In genomic region chr16:31143036-31143888, GRCh38 we compare ENCODE assay signal across 8 cellular contexts. TPM values are rescaled to one million over a fixed set of nuclear protein-coding genes. Genes with fewer than 3 reads are reported as not detected.
DNase-seq lines count a peak whose midpoint lies in the region; ATAC-seq and TF ChIP-seq lines count a peak whose summit lies in the region.

No MANE protein-coding gene starts in this region.

- no peak overlapping the region for H3K4me3 ChIP-seq in CD4-positive, CD25-positive, alpha-beta regulatory T cell (ENCODE audit: low read depth, low read length)
- H3K4me3 ChIP-seq in MM.1S (ENCODE audit: low read length) (peak overlapping the region; percentile 45; the same call in 1 of the 2 replicates), ectodermal cell (ENCODE audit: insufficient read depth, low read depth, low read length) (peak overlapping the region; percentile 30)

- H3K9ac ChIP-seq in MM.1S (ENCODE audit: low read length), result no peak overlapping the region

- no peaks in the 10 kb centered on the region for H3K79me2 ChIP-seq in MM.1S (ENCODE audit: low read length)

- H3K27me3 ChIP-seq in CD4-positive, CD25-positive, alpha-beta regulatory T cell (ENCODE audit: control insufficient read depth, insufficient read depth, low read length), result no peaks in the 10 kb centered on the region
- H3K27me3 ChIP-seq in MM.1S (replicated peaks; ENCODE audit: insufficient read depth, low read length) (peaks cover 41% of the 10 kb centered on the region), ectodermal cell (ENCODE audit: control insufficient read depth, insufficient read depth, low read length, poor library complexity, severe bottlenecking) (peaks cover 30% of the 10 kb centered on the region)

- H3K9me3 Mint-ChIP-seq in CD4-positive, CD25-positive, alpha-beta regulatory T cell, result no peaks in the 10 kb centered on the region
- no peaks in the 10 kb centered on the region for H3K9me3 Mint-ChIP-seq in osteocyte (ENCODE audit: unreplicated experiment)

- no peak for TF ChIP-seq CTCF in MM.1S (IDR thresholded peaks at IDR 0.05; ENCODE audit: low read length)
- TF ChIP-seq CTCF in osteocyte (IDR thresholded peaks at IDR 0.05), result no peak

- H3K27ac Mint-ChIP-seq in CD4-positive, CD25-positive, alpha-beta regulatory T cell, result peak overlapping the region in 2 of 3 donors; percentile 47 to 82
- no peak overlapping the region for H3K27ac Mint-ChIP-seq in osteocyte (ENCODE audit: unreplicated experiment)

- DNase-seq in CD4-positive, CD25-positive, alpha-beta regulatory T cell, result no peak
- DNase-seq in MM.1S (no peak), osteocyte (ENCODE audit: extremely low spot score, unreplicated experiment) (no peak), NCI-H748 treated with DMSO at 0.1 percent for 48 hours (lab: John Stamatoyannopoulos, UW) (no peak), NK-92 (lab: John Stamatoyannopoulos, UW; ENCODE audit: unreplicated experiment) (no peak)

- peak overlapping the region; percentile 77; the same call in 1 of the 2 replicates for H2AFZ ChIP-seq in MM.1S (ENCODE audit: low read length)

- H3K27ac ChIP-seq in CD4-positive, CD25-positive, alpha-beta regulatory T cell (ENCODE audit: insufficient read depth, low read length, poor library complexity, severe bottlenecking), result peak overlapping the region; percentile 70
- H3K27ac ChIP-seq in MM.1S (ENCODE audit: low read length) (no peak overlapping the region), ectodermal cell (ENCODE audit: insufficient read depth, low read depth, low read length, poor library complexity, severe bottlenecking) (no peak overlapping the region)

- H3K4me3 Mint-ChIP-seq in CD4-positive, CD25-positive, alpha-beta regulatory T cell, result peak overlapping the region; percentile 69 to 90 (median 76)
- H3K4me3 Mint-ChIP-seq in osteocyte (ENCODE audit: unreplicated experiment), result peak overlapping the region; percentile 60

- H3K36me3 ChIP-seq in CD4-positive, CD25-positive, alpha-beta regulatory T cell (ENCODE audit: control insufficient read depth, insufficient read depth, low read length), result no peaks in the 10 kb centered on the region
- H3K36me3 ChIP-seq in MM.1S (replicated peaks; ENCODE audit: insufficient read depth, low read length) (no peaks in the 10 kb centered on the region), ectodermal cell (ENCODE audit: control insufficient read depth, insufficient read depth, low read length) (no peaks in the 10 kb centered on the region)

- H4K20me1 ChIP-seq in MM.1S (ENCODE audit: insufficient read depth, low read length), result no peaks in the 10 kb centered on the region

- peaks cover 4 to 20% (median 6%) of the 10 kb centered on the region in 4 donors for H3K4me1 Mint-ChIP-seq in CD4-positive, CD25-positive, alpha-beta regulatory T cell
- peaks cover 14% of the 10 kb centered on the region for H3K4me1 Mint-ChIP-seq in osteocyte (ENCODE audit: unreplicated experiment)

- 86% methylated on average over 25 of the region's 25 CpGs for WGBS in ectodermal cell, 2 experiments

- H3F3A ChIP-seq in MM.1S (ENCODE audit: insufficient read depth, low read length), result no peaks in the 10 kb centered on the region

- peaks cover 19% of the 10 kb centered on the region for H3K4me1 ChIP-seq in CD4-positive, CD25-positive, alpha-beta regulatory T cell (ENCODE audit: control insufficient read depth, insufficient read depth, low read length, poor library complexity, severe bottlenecking)
- peaks cover 8% of the 10 kb centered on the region for H3K4me1 ChIP-seq in MM.1S (ENCODE audit: low read length)
- peaks cover 16% of the 10 kb centered on the region for H3K4me1 ChIP-seq in ectodermal cell (ENCODE audit: control insufficient read depth, insufficient read depth, low read length)

- no peaks in the 10 kb centered on the region for H3K9me3 ChIP-seq in CD4-positive, CD25-positive, alpha-beta regulatory T cell (ENCODE audit: control insufficient read depth in 2 of 2, low read length in 2 of 2)
- H3K9me3 ChIP-seq in MM.1S (replicated peaks; ENCODE audit: insufficient read depth, low read length) (no peaks in the 10 kb centered on the region), ectodermal cell (ENCODE audit: control insufficient read depth, low read length) (no peaks in the 10 kb centered on the region)

- peak overlapping the region; percentile 76 for H3K4me2 ChIP-seq in MM.1S (ENCODE audit: low read depth, low read length)

- H3K36me3 Mint-ChIP-seq in CD4-positive, CD25-positive, alpha-beta regulatory T cell, result no peaks in the 10 kb centered on the region
- H3K36me3 Mint-ChIP-seq in osteocyte (ENCODE audit: unreplicated experiment), result no peaks in the 10 kb centered on the region

- H3K9me2 ChIP-seq in MM.1S (replicated peaks; ENCODE audit: insufficient read depth, low read length), result no peaks in the 10 kb centered on the region

- peaks cover 10% of the 10 kb centered on the region for H3K27me3 Mint-ChIP-seq in CD4-positive, CD25-positive, alpha-beta regulatory T cell
- peaks cover 18% of the 10 kb centered on the region for H3K27me3 Mint-ChIP-seq in osteocyte (ENCODE audit: unreplicated experiment)

- ATAC-seq in CD4-positive, CD25-positive, alpha-beta regulatory T cell (ENCODE audit: low read depth in 2 of 2), result no peak
- no peak for ATAC-seq in GM18858 (IDR thresholded peaks at IDR 0.05; ENCODE audit: unreplicated experiment)
- ATAC-seq in HG02571 (IDR thresholded peaks at IDR 0.05; ENCODE audit: unreplicated experiment), result no peak

RNA-seq across cellular contexts. Expression of gene PRSS36, which starts 6.6 kb away (rescaled TPM):
- total RNA-seq in CD4-positive, CD25-positive, alpha-beta regulatory T cell, result 0.39 TPM
- polyA plus RNA-seq in CD4-positive, CD25-positive, alpha-beta regulatory T cell, result 1 to 10 TPM in 3 of 4 donors, under 1 TPM in 1; 0.46 to 1.4 (median 1.2) TPM
- polyA plus RNA-seq in ectodermal cell (2013, experiment 1 of 4), result 0.98 TPM
- polyA plus RNA-seq in ectodermal cell (2013, experiment 2 of 4), result 0.82 TPM
- 0.59 TPM for polyA plus RNA-seq in ectodermal cell (2013, experiment 3 of 4)
- 1.1 TPM for polyA plus RNA-seq in ectodermal cell (2013, experiment 4 of 4)
- 0.67 and 0.76 TPM in 2 replicates for total RNA-seq in osteocyte

RNA-seq across cellular contexts. Expression of gene PRSS8, which starts 7.7 kb away (rescaled TPM):
- total RNA-seq in CD4-positive, CD25-positive, alpha-beta regulatory T cell, result not detected
- not detected for polyA plus RNA-seq in CD4-positive, CD25-positive, alpha-beta regulatory T cell
- 7.7 TPM for polyA plus RNA-seq in ectodermal cell (2013, experiment 1 of 4)
- 8.5 TPM for polyA plus RNA-seq in ectodermal cell (2013, experiment 2 of 4)
- polyA plus RNA-seq in ectodermal cell (2013, experiment 3 of 4), result 6.0 TPM
- polyA plus RNA-seq in ectodermal cell (2013, experiment 4 of 4), result 6.3 TPM
- total RNA-seq in osteocyte, result not detected in 2 replicates

RNA-seq across cellular contexts. Expression of gene KAT8, which starts 25.8 kb away (rescaled TPM):
- total RNA-seq in CD4-positive, CD25-positive, alpha-beta regulatory T cell, result 103 TPM
- polyA plus RNA-seq in CD4-positive, CD25-positive, alpha-beta regulatory T cell, result 10 to 100 TPM; 31.8 to 49.2 (median 44.4) TPM
- 76.6 TPM for polyA plus RNA-seq in ectodermal cell (2013, experiment 1 of 4)
- polyA plus RNA-seq in ectodermal cell (2013, experiment 2 of 4), result 70.0 TPM
- 70.2 TPM for polyA plus RNA-seq in ectodermal cell (2013, experiment 3 of 4)
- 72.7 TPM for polyA plus RNA-seq in ectodermal cell (2013, experiment 4 of 4)
- total RNA-seq in osteocyte, result 56.0 and 56.5 TPM in 2 replicates

RNA-seq across cellular contexts. Expression of gene BCKDK, which starts 35.1 kb away (rescaled TPM):
- 8.2 TPM for total RNA-seq in CD4-positive, CD25-positive, alpha-beta regulatory T cell
- 10 to 100 TPM; 19.5 to 24.7 (median 23.5) TPM for polyA plus RNA-seq in CD4-positive, CD25-positive, alpha-beta regulatory T cell
- polyA plus RNA-seq in ectodermal cell (2013, experiment 1 of 4), result 48.5 TPM
- 48.8 TPM for polyA plus RNA-seq in ectodermal cell (2013, experiment 2 of 4)
- polyA plus RNA-seq in ectodermal cell (2013, experiment 3 of 4), result 41.1 TPM
- polyA plus RNA-seq in ectodermal cell (2013, experiment 4 of 4), result 43.2 TPM
- total RNA-seq in osteocyte, result 38.8 and 39.3 TPM in 2 replicates

RNA-seq across cellular contexts. Expression of gene FUS, which starts 36.7 kb away (rescaled TPM):
- total RNA-seq in CD4-positive, CD25-positive, alpha-beta regulatory T cell, result 918 TPM
- polyA plus RNA-seq in CD4-positive, CD25-positive, alpha-beta regulatory T cell, result 100 to 1,000 TPM; 119 to 147 (median 132) TPM
- 960 TPM for polyA plus RNA-seq in ectodermal cell (2013, experiment 1 of 4)
- polyA plus RNA-seq in ectodermal cell (2013, experiment 2 of 4), result 1,022 TPM
- polyA plus RNA-seq in ectodermal cell (2013, experiment 3 of 4), result 547 TPM
- 612 TPM for polyA plus RNA-seq in ectodermal cell (2013, experiment 4 of 4)
- 334 and 346 TPM in 2 replicates for total RNA-seq in osteocyte
